Comparison of ENCODE assay signal across 19 cellular contexts in the genomic region with DNA sequence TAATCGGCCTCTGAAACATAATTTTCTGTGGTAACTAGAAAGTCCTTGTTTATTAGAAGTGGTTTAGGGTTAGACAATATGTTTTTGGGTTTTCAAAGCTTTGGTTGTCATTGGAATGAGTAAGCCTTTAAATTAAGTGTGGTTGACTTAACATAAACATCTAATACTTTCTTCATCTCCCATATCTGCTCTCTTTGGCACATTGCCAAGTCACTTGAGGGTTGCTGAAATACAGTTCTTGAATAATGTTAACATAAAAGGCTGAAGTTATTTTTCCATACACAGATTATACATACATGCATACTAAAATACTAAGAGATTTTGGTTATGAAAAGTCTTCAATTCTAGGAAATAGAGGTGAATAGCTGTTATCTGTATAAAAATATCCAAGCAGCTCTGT.
DNase-seq lines count a peak whose midpoint lies in the region; ATAC-seq and TF ChIP-seq lines count a peak whose summit lies in the region.
"Had no signal": no experiment of that assay in that cellular context is flagged by ENCODE, and none has a peak within 500 bp of the region (broad histone marks: within the 10 kb centered on the region; RNA-seq: fewer than 3 reads in every experiment).

No MANE protein-coding gene starts in this region.

- H3K9me2 ChIP-seq in GM23248 (ENCODE audit: insufficient read depth) = no peaks in the 10 kb centered on the region

- no peak overlapping the region for H3K9ac ChIP-seq in GM23248

- H3K4me2 ChIP-seq in GM23248 (ENCODE audit: unreplicated experiment) = no peak overlapping the region
- H3K4me2 ChIP-seq: GM23338, PC-9 had no signal

- no peaks in the 10 kb centered on the region for H3F3A ChIP-seq in GM23248 (ENCODE audit: insufficient read depth)

- DNase-seq in CD1c-positive myeloid dendritic cell (ENCODE audit: extremely low spot score) (peak; percentile 4), GM23248 (peak; percentile 12), OCI-M1 (lab: John Stamatoyannopoulos, UW) (peak; percentile 33), fibroblast of mammary gland (ENCODE audit: low read depth) (peak; percentile 10), GF-D8 (lab: John Stamatoyannopoulos, UW) (no peak), HAP-1 (ENCODE audit: low spot score in 2 of 2) (no peak)
- DNase-seq: activated CD4-positive, alpha-beta T cell treated with anti-CD3 and anti-CD28 coated beads for 4 hours; activated effector memory CD4-positive, alpha-beta T cell treated with anti-CD3 and anti-CD28 coated beads, Interleukin-2, amount 50 U/mL, for 16 hours; amniotic stem cell; left lung; NCI-H146; NCI-H446; occipital lobe; PC-9; sigmoid colon; stimulated activated CD4-positive, alpha-beta T cell treated with anti-CD3 and anti-CD28 coated beads, Interleukin-2, amount 100 ng/mL, for 48 hours had no signal

- in situ Hi-C loops in GM23248 (cut with MboI) = no loop called here
- in situ Hi-C loops in HAP-1 (cut with MboI; ENCODE audit: low sequenced_read_pairs) = no loop called here

- H3K36me3 ChIP-seq in GM23248 (ENCODE audit: low read depth) (no peaks in the 10 kb centered on the region), HAP-1 (replicated peaks) (no peaks in the 10 kb centered on the region)
- H3K36me3 ChIP-seq: left lung, sigmoid colon had no signal

- no peak overlapping the region for H2AFZ ChIP-seq in GM23248
- H2AFZ ChIP-seq: GM23338, PC-9 had no signal

- WGBS in GM23248 (ENCODE audit: low coverage in 1 of 2, low lambda C conversion rate in 2 of 2, missing lambda C conversion rate in 2 of 2), 2 experiments = 72 to 93% methylated on average over 1 of the region's 1 CpG

- H3K27me3 ChIP-seq in GM23248 (replicated peaks; ENCODE audit: insufficient read depth) (no peaks in the 10 kb centered on the region), HAP-1 (ENCODE audit: low read depth) (peaks cover 2% of the 10 kb centered on the region; the same call in 1 of the 2 replicates)
- H3K27me3 ChIP-seq: left lung, sigmoid colon had no signal

- H3K79me2 ChIP-seq in GM23248 (ENCODE audit: insufficient read depth) = no peaks in the 10 kb centered on the region

- TF ChIP-seq CTCF in fibroblast of mammary gland (conservative IDR thresholded peaks at IDR 0.05; ENCODE audit: control insufficient read depth, insufficient read depth, low read depth, low read length) = no peak

- H3K9me3 ChIP-seq in GM23248 (ENCODE audit: low read depth) = no peaks in the 10 kb centered on the region
- no peaks in the 10 kb centered on the region for H3K9me3 ChIP-seq in HAP-1
- H3K9me3 ChIP-seq: left lung, sigmoid colon had no signal

- H3K27ac ChIP-seq in GM23248 = no peak overlapping the region
- H3K27ac ChIP-seq: left lung, PC-9, sigmoid colon had no signal

- H3K4me1 ChIP-seq in GM23248 (ENCODE audit: insufficient read depth) (no peaks in the 10 kb centered on the region), HAP-1 (no peaks in the 10 kb centered on the region)
- H3K4me1 ChIP-seq: left lung had no signal

- no peak overlapping the region for H3K4me3 ChIP-seq in GM23248
- no peak overlapping the region for H3K4me3 ChIP-seq in fibroblast of mammary gland (ENCODE audit: control insufficient read depth, low read depth, low read length)
- no peak overlapping the region for H3K4me3 ChIP-seq in HAP-1
- H3K4me3 ChIP-seq: GM23338, left lung, PC-9, sigmoid colon had no signal

- no peaks in the 10 kb centered on the region for H4K20me1 ChIP-seq in GM23248 (ENCODE audit: insufficient read depth)

- ATAC-seq in GM18867 (IDR thresholded peaks at IDR 0.05; ENCODE audit: unreplicated experiment) = no peak
- no peak for ATAC-seq in GM18858 (IDR thresholded peaks at IDR 0.05; ENCODE audit: unreplicated experiment)
- ATAC-seq: GM23338, left lung had no signal

Comparison
In these comparisons a context has a peak if more than half of its experiments do, and no peak if none do; other contexts are left out.
1. DNase-seq: peak in CD1c-positive myeloid dendritic cell (single experiment), GM23248 (single experiment), OCI-M1 (single experiment) and fibroblast of mammary gland (single experiment); none in GF-D8 (single experiment) and HAP-1 (0 of 2).